ENCODE assay signal across 2 cellular contexts in the genomic region with DNA sequence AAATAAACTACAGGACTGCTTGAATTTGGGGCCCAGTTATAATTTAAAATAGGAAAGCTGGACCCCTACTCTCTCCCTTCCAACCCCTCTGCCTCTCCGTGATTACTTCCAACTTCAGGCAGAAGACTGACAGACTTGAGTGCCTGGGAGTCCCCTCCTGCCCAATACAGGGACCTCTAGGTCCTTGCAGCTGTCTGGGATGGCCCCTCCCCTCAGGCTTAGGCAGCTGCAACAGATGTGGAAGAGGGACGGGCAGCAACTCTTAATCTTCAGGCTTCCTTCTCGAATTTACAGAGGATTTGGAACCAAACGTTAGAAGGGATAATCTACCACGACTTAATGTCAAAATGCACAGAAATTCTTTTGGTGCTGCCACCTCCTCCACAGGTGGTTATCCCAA.
TF ChIP-seq lines count a peak whose summit lies in the region.

No MANE protein-coding gene starts in this region.

TF ChIP-seq in SK-N-SH, 30 proteins besides CTCF, POLR2A, EP300 and RAD21:
- TF ChIP-seq, protein P1, sequence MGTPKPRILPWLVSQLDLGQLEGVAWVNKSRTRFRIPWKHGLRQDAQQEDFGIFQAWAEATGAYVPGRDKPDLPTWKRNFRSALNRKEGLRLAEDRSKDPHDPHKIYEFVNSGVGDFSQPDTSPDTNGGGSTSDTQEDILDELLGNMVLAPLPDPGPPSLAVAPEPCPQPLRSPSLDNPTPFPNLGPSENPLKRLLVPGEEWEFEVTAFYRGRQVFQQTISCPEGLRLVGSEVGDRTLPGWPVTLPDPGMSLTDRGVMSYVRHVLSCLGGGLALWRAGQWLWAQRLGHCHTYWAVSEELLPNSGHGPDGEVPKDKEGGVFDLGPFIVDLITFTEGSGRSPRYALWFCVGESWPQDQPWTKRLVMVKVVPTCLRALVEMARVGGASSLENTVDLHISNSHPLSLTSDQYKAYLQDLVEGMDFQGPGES (IDR thresholded peaks at IDR 0.05; ENCODE audit: low read depth, low read length) = no peak
- TF ChIP-seq JUND (IDR thresholded peaks at IDR 0.05) (no peak), TAF1 (IDR thresholded peaks at IDR 0.05; ENCODE audit: borderline replicate concordance, low read depth, low read length) (no peak), CHD2 (IDR thresholded peaks at IDR 0.05; ENCODE audit: low read length, partially characterized antibody) (no peak), FOXM1 (IDR thresholded peaks at IDR 0.05; ENCODE audit: low read depth) (no peak), EZH2phosphoT487 (IDR thresholded peaks at IDR 0.05; ENCODE audit: borderline replicate concordance, low read depth) (no peak), MXI1 (IDR thresholded peaks at IDR 0.05; ENCODE audit: low read depth, low read length) (no peak), GATA2 (CRISPR knock-in tag; IDR thresholded peaks at IDR 0.05) (no peak), RFX5 (IDR thresholded peaks at IDR 0.05; ENCODE audit: low read length) (no peak), SMC3 (IDR thresholded peaks at IDR 0.05; ENCODE audit: low read depth, low read length) (no peak), FOXJ3 (CRISPR knock-in tag; IDR thresholded peaks at IDR 0.05) (no peak), NRF1 (IDR thresholded peaks at IDR 0.05; ENCODE audit: low read depth, low read length) (no peak), SIN3A (IDR thresholded peaks at IDR 0.05; ENCODE audit: borderline replicate concordance, low read depth, low read length) (no peak), YY1 (IDR thresholded peaks at IDR 0.05; ENCODE audit: low read depth) (no peak), ELF1 (IDR thresholded peaks at IDR 0.05) (no peak)
- TF ChIP-seq, protein P2, sequence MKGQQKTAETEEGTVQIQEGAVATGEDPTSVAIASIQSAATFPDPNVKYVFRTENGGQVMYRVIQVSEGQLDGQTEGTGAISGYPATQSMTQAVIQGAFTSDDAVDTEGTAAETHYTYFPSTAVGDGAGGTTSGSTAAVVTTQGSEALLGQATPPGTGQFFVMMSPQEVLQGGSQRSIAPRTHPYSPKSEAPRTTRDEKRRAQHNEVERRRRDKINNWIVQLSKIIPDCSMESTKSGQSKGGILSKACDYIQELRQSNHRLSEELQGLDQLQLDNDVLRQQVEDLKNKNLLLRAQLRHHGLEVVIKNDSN (IDR thresholded peaks at IDR 0.05; ENCODE audit: borderline replicate concordance, low read depth) = no peak
- TF ChIP-seq, protein P3, sequence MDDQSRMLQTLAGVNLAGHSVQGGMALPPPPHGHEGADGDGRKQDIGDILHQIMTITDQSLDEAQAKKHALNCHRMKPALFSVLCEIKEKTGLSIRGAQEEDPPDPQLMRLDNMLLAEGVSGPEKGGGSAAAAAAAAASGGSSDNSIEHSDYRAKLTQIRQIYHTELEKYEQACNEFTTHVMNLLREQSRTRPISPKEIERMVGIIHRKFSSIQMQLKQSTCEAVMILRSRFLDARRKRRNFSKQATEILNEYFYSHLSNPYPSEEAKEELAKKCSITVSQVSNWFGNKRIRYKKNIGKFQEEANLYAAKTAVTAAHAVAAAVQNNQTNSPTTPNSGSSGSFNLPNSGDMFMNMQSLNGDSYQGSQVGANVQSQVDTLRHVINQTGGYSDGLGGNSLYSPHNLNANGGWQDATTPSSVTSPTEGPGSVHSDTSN (IDR thresholded peaks at IDR 0.05) = no peak

TF ChIP-seq in SK-N-SH treated with all-trans-retinoic acid at 6 μM for 48 hours, 23 proteins besides CTCF, POLR2A, EP300 and RAD21:
- TF ChIP-seq, protein P4, sequence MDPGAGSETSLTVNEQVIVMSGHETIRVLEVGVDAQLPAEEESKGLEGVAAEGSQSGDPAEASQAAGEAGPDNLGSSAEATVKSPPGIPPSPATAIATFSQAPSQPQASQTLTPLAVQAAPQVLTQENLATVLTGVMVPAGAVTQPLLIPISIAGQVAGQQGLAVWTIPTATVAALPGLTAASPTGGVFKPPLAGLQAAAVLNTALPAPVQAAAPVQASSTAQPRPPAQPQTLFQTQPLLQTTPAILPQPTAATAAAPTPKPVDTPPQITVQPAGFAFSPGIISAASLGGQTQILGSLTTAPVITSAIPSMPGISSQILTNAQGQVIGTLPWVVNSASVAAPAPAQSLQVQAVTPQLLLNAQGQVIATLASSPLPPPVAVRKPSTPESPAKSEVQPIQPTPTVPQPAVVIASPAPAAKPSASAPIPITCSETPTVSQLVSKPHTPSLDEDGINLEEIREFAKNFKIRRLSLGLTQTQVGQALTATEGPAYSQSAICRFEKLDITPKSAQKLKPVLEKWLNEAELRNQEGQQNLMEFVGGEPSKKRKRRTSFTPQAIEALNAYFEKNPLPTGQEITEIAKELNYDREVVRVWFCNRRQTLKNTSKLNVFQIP (CRISPR knock-in tag; IDR thresholded peaks at IDR 0.05; ENCODE audit: borderline replicate concordance, low read depth) = no peak
- TF ChIP-seq ZNF70 (CRISPR knock-in tag; IDR thresholded peaks at IDR 0.05) = no peak
- TF ChIP-seq ZNF565 (CRISPR knock-in tag; conservative IDR thresholded peaks at IDR 0.05; ENCODE audit: low read depth) = no peak
- TF ChIP-seq GLIS3 (CRISPR knock-in tag; IDR thresholded peaks at IDR 0.05) = no peak
- no peak for TF ChIP-seq PPARA (CRISPR knock-in tag; IDR thresholded peaks at IDR 0.05; ENCODE audit: borderline replicate concordance)
- TF ChIP-seq, protein P5, sequence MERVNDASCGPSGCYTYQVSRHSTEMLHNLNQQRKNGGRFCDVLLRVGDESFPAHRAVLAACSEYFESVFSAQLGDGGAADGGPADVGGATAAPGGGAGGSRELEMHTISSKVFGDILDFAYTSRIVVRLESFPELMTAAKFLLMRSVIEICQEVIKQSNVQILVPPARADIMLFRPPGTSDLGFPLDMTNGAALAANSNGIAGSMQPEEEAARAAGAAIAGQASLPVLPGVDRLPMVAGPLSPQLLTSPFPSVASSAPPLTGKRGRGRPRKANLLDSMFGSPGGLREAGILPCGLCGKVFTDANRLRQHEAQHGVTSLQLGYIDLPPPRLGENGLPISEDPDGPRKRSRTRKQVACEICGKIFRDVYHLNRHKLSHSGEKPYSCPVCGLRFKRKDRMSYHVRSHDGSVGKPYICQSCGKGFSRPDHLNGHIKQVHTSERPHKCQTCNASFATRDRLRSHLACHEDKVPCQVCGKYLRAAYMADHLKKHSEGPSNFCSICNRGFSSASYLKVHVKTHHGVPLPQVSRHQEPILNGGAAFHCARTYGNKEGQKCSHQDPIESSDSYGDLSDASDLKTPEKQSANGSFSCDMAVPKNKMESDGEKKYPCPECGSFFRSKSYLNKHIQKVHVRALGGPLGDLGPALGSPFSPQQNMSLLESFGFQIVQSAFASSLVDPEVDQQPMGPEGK (CRISPR knock-in tag; IDR thresholded peaks at IDR 0.05; ENCODE audit: borderline replicate concordance) = no peak
- TF ChIP-seq, protein P6, sequence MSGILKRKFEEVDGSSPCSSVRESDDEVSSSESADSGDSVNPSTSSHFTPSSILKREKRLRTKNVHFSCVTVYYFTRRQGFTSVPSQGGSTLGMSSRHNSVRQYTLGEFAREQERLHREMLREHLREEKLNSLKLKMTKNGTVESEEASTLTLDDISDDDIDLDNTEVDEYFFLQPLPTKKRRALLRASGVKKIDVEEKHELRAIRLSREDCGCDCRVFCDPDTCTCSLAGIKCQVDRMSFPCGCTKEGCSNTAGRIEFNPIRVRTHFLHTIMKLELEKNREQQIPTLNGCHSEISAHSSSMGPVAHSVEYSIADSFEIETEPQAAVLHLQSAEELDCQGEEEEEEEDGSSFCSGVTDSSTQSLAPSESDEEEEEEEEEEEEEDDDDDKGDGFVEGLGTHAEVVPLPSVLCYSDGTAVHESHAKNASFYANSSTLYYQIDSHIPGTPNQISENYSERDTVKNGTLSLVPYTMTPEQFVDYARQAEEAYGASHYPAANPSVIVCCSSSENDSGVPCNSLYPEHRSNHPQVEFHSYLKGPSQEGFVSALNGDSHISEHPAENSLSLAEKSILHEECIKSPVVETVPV (CRISPR knock-in tag; IDR thresholded peaks at IDR 0.05) = no peak
- TF ChIP-seq, protein P7, sequence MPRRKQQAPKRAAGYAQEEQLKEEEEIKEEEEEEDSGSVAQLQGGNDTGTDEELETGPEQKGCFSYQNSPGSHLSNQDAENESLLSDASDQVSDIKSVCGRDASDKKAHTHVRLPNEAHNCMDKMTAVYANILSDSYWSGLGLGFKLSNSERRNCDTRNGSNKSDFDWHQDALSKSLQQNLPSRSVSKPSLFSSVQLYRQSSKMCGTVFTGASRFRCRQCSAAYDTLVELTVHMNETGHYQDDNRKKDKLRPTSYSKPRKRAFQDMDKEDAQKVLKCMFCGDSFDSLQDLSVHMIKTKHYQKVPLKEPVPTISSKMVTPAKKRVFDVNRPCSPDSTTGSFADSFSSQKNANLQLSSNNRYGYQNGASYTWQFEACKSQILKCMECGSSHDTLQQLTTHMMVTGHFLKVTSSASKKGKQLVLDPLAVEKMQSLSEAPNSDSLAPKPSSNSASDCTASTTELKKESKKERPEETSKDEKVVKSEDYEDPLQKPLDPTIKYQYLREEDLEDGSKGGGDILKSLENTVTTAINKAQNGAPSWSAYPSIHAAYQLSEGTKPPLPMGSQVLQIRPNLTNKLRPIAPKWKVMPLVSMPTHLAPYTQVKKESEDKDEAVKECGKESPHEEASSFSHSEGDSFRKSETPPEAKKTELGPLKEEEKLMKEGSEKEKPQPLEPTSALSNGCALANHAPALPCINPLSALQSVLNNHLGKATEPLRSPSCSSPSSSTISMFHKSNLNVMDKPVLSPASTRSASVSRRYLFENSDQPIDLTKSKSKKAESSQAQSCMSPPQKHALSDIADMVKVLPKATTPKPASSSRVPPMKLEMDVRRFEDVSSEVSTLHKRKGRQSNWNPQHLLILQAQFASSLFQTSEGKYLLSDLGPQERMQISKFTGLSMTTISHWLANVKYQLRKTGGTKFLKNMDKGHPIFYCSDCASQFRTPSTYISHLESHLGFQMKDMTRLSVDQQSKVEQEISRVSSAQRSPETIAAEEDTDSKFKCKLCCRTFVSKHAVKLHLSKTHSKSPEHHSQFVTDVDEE (CRISPR knock-in tag; IDR thresholded peaks at IDR 0.05) = no peak
- TF ChIP-seq ISL1 (CRISPR knock-in tag; IDR thresholded peaks at IDR 0.05) = no peak
- no peak for TF ChIP-seq ZC3H10 (CRISPR knock-in tag; IDR thresholded peaks at IDR 0.05)
- no peak for TF ChIP-seq TCF4 (CRISPR knock-in tag; IDR thresholded peaks at IDR 0.05; ENCODE audit: borderline replicate concordance)
- TF ChIP-seq ZNF8 (CRISPR knock-in tag; IDR thresholded peaks at IDR 0.05) = no peak
- no peak for TF ChIP-seq ARNTL (CRISPR knock-in tag; IDR thresholded peaks at IDR 0.05; ENCODE audit: borderline replicate concordance, low read depth)
- no peak for TF ChIP-seq SNAI2 (CRISPR knock-in tag; IDR thresholded peaks at IDR 0.05)
- TF ChIP-seq, protein P8, sequence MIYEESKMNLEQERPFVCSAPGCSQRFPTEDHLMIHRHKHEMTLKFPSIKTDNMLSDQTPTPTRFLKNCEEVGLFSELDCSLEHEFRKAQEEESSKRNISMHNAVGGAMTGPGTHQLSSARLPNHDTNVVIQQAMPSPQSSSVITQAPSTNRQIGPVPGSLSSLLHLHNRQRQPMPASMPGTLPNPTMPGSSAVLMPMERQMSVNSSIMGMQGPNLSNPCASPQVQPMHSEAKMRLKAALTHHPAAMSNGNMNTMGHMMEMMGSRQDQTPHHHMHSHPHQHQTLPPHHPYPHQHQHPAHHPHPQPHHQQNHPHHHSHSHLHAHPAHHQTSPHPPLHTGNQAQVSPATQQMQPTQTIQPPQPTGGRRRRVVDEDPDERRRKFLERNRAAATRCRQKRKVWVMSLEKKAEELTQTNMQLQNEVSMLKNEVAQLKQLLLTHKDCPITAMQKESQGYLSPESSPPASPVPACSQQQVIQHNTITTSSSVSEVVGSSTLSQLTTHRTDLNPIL (CRISPR knock-in tag; IDR thresholded peaks at IDR 0.05; ENCODE audit: low read depth) = no peak
TF ChIP-seq in SK-N-SH treated with all-trans-retinoic acid at 6 μM for 48 hours: peak in this region for 0.
